In the genomic region with DNA sequence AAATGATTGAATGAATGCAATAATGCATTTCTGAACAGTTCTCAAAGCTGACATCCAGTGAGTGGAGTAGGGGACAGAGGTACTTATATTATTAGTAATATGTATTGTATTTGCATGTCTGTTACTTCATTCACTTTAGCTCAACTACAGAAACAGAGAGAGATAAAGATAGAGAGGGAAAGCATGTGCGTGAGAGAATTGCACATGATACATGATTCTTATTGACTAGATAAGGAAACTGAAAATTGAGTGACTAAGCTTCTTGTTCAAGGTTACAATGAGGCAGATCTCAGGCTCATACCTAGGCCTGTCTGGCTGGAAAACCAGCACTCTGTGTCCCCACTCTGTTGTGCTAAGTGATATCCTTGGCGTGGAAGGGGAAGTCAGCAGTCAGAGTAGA, we compare ENCODE assay signal across 16 cellular contexts.
A peak's percentile ranks its signal among the peaks of the same experiment; 100 is the strongest.
DNase-seq lines count a peak whose midpoint lies in the region; ATAC-seq, FAIRE-seq and TF ChIP-seq lines count a peak whose summit lies in the region.
"Had no signal": no experiment of that assay in that cellular context is flagged by ENCODE, and none has a peak within 500 bp of the region (broad histone marks: within the 10 kb centered on the region; RNA-seq: fewer than 3 reads in every experiment).

No MANE protein-coding gene starts in this region.

- no peak overlapping the region for H3K27ac Mint-ChIP-seq in activated naive CD8-positive, alpha-beta T cell treated with anti-CD3 and anti-CD28 coated beads for 36 hours
- H3K27ac Mint-ChIP-seq: IgD-negative memory B cell, memory B cell had no signal

- H3K27me3 Mint-ChIP-seq in activated naive CD8-positive, alpha-beta T cell treated with anti-CD3 and anti-CD28 coated beads for 36 hours = no peaks in the 10 kb centered on the region
- H3K27me3 Mint-ChIP-seq: IgD-negative memory B cell had no signal

- no peaks in the 10 kb centered on the region for H3K9me3 ChIP-seq in kidney (ENCODE audit: control insufficient read depth in 1 of 2, low read length in 2 of 2)
- H3K9me3 ChIP-seq: ascending aorta had no signal

- H3K9ac ChIP-seq in kidney (ENCODE audit: low read length in 2 of 2) = no peak overlapping the region

- no peaks in the 10 kb centered on the region for H3K4me1 ChIP-seq in kidney (ENCODE audit: control insufficient read depth in 1 of 2, insufficient read depth in 1 of 2, low read depth in 1 of 2, low read length in 2 of 2)
- H3K4me1 ChIP-seq: ascending aorta had no signal

- H3K36me3 Mint-ChIP-seq in activated naive CD8-positive, alpha-beta T cell treated with anti-CD3 and anti-CD28 coated beads for 36 hours = no peaks in the 10 kb centered on the region
- H3K36me3 Mint-ChIP-seq: IgD-negative memory B cell, memory B cell had no signal

- TF ChIP-seq CTCF in kidney (IDR thresholded peaks at IDR 0.05; ENCODE audit: borderline replicate concordance, extremely low read depth, insufficient read depth) = no peak

- no peaks in the 10 kb centered on the region for H3K36me3 ChIP-seq in kidney (ENCODE audit: control insufficient read depth in 1 of 2, insufficient read depth in 2 of 2, low read length in 2 of 2)
- H3K36me3 ChIP-seq: ascending aorta had no signal

- H3K27ac ChIP-seq in kidney (ENCODE audit: low read depth in 2 of 2, low read length in 2 of 2) = no peak overlapping the region
- H3K27ac ChIP-seq: ascending aorta had no signal

- no peak for TF ChIP-seq POLR2A in GM12892 (IDR thresholded peaks at IDR 0.05; ENCODE audit: low read depth, low read length)

- DNase-seq in NCI-H1694 treated with DMSO at 0.1 percent for 48 hours (lab: John Stamatoyannopoulos, UW) (no peak), kidney (no peak), GM12892 (ENCODE audit: insufficient read length) (no peak)
- no peak for DNase-seq in activated naive CD8-positive, alpha-beta T cell treated with anti-CD3 and anti-CD28 coated beads for 36 hours
- DNase-seq: activated T-cell treated with anti-CD3 and anti-CD28 coated beads, Interleukin-2, amount 50 U/mL, for 4 hours; DMS153; NCI-H1417 treated with DMSO at 0.1 percent for 48 hours; NCI-H446 treated with DMSO at 0.1 percent for 48 hours had no signal

- no peaks in the 10 kb centered on the region for H3K4me1 Mint-ChIP-seq in activated naive CD8-positive, alpha-beta T cell treated with anti-CD3 and anti-CD28 coated beads for 36 hours
- H3K4me1 Mint-ChIP-seq: IgD-negative memory B cell had no signal

- H3K9me3 Mint-ChIP-seq in activated naive CD8-positive, alpha-beta T cell treated with anti-CD3 and anti-CD28 coated beads for 36 hours = peaks cover 11% of the 10 kb centered on the region

- no peak overlapping the region for H3K4me3 ChIP-seq in kidney (ENCODE audit: low read length in 2 of 2)
- H3K4me3 ChIP-seq: ascending aorta had no signal

- intact Hi-C loops in kidney (cut with DNase I) = no loop called here

- no peak overlapping the region for H3K4me3 Mint-ChIP-seq in activated naive CD8-positive, alpha-beta T cell treated with anti-CD3 and anti-CD28 coated beads for 36 hours
- H3K4me3 Mint-ChIP-seq: activated T-cell treated with anti-CD3 and anti-CD28 coated beads, Interleukin-2, amount 50 U/mL, for 4 hours; IgD-negative memory B cell; memory B cell had no signal

- peak; percentile 68 for ATAC-seq in GM18502 (IDR thresholded peaks at IDR 0.05; ENCODE audit: poor library complexity, unreplicated experiment)
- ATAC-seq in GM19351 (IDR thresholded peaks at IDR 0.05; ENCODE audit: unreplicated experiment) = peak; percentile 67
- ATAC-seq in HG02852 (IDR thresholded peaks at IDR 0.05; ENCODE audit: unreplicated experiment) = peak; percentile 87
- peak; percentile 84 for ATAC-seq in HG03520 (IDR thresholded peaks at IDR 0.05; ENCODE audit: unreplicated experiment)
- ATAC-seq: activated CD4-positive, CD25-positive, alpha-beta regulatory T cell treated with anti-CD3 and anti-CD28 coated beads, Interleukin-2, amount 50 U/mL, for 24 hours; activated T-cell treated with anti-CD3 and anti-CD28 coated beads, Interleukin-2, amount 50 U/mL, for 4 hours had no signal

- no peak for FAIRE-seq in kidney (lab: Jason Lieb, UNC)
- FAIRE-seq in GM12892 (lab: Jason Lieb, UNC) = no peak
